ENCODE assay signal across 8 cellular contexts in the genomic region with DNA sequence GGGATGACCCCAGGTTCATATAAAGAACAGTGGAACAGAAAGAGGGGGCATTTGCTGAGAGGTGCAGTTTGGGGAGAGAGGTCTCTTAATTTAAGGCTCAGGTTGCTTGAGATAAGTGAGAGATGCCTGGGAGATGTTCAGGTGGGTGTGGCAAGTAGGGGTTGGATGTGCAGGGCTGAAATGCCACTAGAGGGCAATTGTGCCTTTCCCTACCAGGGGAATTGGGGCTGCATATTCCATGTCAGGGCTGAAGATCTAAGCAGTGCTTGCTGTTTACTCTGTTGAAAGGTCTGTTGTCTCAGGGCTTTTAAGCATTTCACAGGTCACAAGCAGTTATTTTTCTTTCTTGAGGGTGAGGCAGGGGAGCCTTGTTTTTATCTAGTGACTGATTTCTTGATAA. TPM values are rescaled to one million over a fixed set of nuclear protein-coding genes. Genes with fewer than 3 reads are reported as not detected.
DNase-seq lines count a peak whose midpoint lies in the region; TF ChIP-seq lines count a peak whose summit lies in the region.

No MANE protein-coding gene starts in this region.

- H3K36me3 Mint-ChIP-seq in neural progenitor cell, result no peaks in the 10 kb centered on the region

- H3K4me1 ChIP-seq in neural progenitor cell (no peaks in the 10 kb centered on the region), vagina (no peaks in the 10 kb centered on the region)

- H3K9me3 ChIP-seq in neural progenitor cell (ENCODE audit: low read depth), result no peaks in the 10 kb centered on the region
- H3K9me3 ChIP-seq in vagina, result no peaks in the 10 kb centered on the region

- H3K4me3 ChIP-seq in neural progenitor cell, result no peak overlapping the region
- no peak overlapping the region for H3K4me3 ChIP-seq in vagina

- intact Hi-C loops in vagina (cut with DNase I), result no loop called here

- no peak overlapping the region for H3K4me3 Mint-ChIP-seq in neural progenitor cell

- H2AFZ ChIP-seq in neural progenitor cell (replicated peaks), result no peak overlapping the region

- no peaks in the 10 kb centered on the region for H4K20me1 ChIP-seq in neural progenitor cell (ENCODE audit: low read depth)

- H3K9me3 Mint-ChIP-seq in neural progenitor cell, result no peaks in the 10 kb centered on the region

- H3K79me2 ChIP-seq in neural progenitor cell (ENCODE audit: low read depth), result no peaks in the 10 kb centered on the region

- no peak overlapping the region for H3K9ac ChIP-seq in neural progenitor cell

- TF ChIP-seq CTCF in neural progenitor cell (IDR thresholded peaks at IDR 0.05) (peak; percentile 66), vagina (IDR thresholded peaks at IDR 0.05) (peak in 1 of 3 experiments; percentile 25)

- DNase-seq in NCI-H526 (lab: John Stamatoyannopoulos, UW), result peak; percentile 35 to 79
- no peak for DNase-seq in NCI-H526 treated with DMSO at 0.1 percent for 48 hours (lab: John Stamatoyannopoulos, UW)
- DNase-seq in NCI-H446 (lab: John Stamatoyannopoulos, UW), result peak; percentile 29 to 75
- peak; percentile 52 for DNase-seq in ecto neural progenitor cell (ENCODE audit: low spot score)
- DNase-seq in neural progenitor cell (ENCODE audit: low spot score), result peak; percentile 64
- DNase-seq in vagina (ENCODE audit: extremely low spot score in 2 of 2), result no peak
- no peak for DNase-seq in stimulated activated CD4-positive, alpha-beta T cell treated with anti-CD3 and anti-CD28 coated beads, Interleukin-4, amount 100 ng/mL, for 1 hour
- DNase-seq in stimulated activated CD4-positive, alpha-beta T cell treated with anti-CD3 and anti-CD28 coated beads, Interleukin-2, amount 100 ng/mL, for 24 hours, result no peak

- peaks cover 3% of the 10 kb centered on the region for H3K27me3 Mint-ChIP-seq in neural progenitor cell (ENCODE audit: insufficient read depth, low read depth)

- H3K4me1 Mint-ChIP-seq in neural progenitor cell, result no peaks in the 10 kb centered on the region

- H3K4me2 ChIP-seq in neural progenitor cell, result no peak overlapping the region

- no peaks in the 10 kb centered on the region for H3F3A ChIP-seq in neural progenitor cell (ENCODE audit: low read depth)

- TF ChIP-seq POLR2A in vagina (IDR thresholded peaks at IDR 0.05), result no peak

- H3K27ac ChIP-seq in neural progenitor cell (no peak overlapping the region), vagina (no peak overlapping the region)

- no peak overlapping the region for H3K27ac Mint-ChIP-seq in neural progenitor cell

- H3K36me3 ChIP-seq in neural progenitor cell, result no peaks in the 10 kb centered on the region
- H3K36me3 ChIP-seq in vagina, result no peaks in the 10 kb centered on the region

- H3K27me3 ChIP-seq in neural progenitor cell, result peaks cover 83% of the 10 kb centered on the region
- H3K27me3 ChIP-seq in vagina, result no peaks in the 10 kb centered on the region

RNA-seq across cellular contexts. Expression of gene CCDC85A, which starts 7.8 kb away (rescaled TPM):
- 0.34 and 0.43 TPM in 2 replicates for total RNA-seq in neural progenitor cell (ENCODE audit: low replicate concordance)
- total RNA-seq in vagina, result 4.7 TPM

Comparison
In these comparisons a context has a peak if more than half of its experiments do, and no peak if none do; other contexts are left out.
1. DNase-seq: peak in NCI-H526 (2 of 2), NCI-H446 (2 of 2), ecto neural progenitor cell (single experiment) and neural progenitor cell (single experiment); none in NCI-H526 treated with DMSO at 0.1 percent for 48 hours (single experiment), vagina (0 of 2), stimulated activated CD4-positive, alpha-beta T cell treated with anti-CD3 and anti-CD28 coated beads, Interleukin-4, amount 100 ng/mL, for 1 hour (single experiment) and stimulated activated CD4-positive, alpha-beta T cell treated with anti-CD3 and anti-CD28 coated beads, Interleukin-2, amount 100 ng/mL, for 24 hours (0 of 2).